12 cellular contexts compared by ENCODE assay signal in genomic region chr4:2297606-2298517, GRCh38. TPM values are rescaled to one million over a fixed set of nuclear protein-coding genes. Genes with fewer than 3 reads are reported as not detected.
DNase-seq lines count a peak whose midpoint lies in the region; ATAC-seq lines count a peak whose summit lies in the region.
"Had no signal": no experiment of that assay in that cellular context is flagged by ENCODE, and none has a peak within 500 bp of the region (broad histone marks: within the 10 kb centered on the region; RNA-seq: fewer than 3 reads in every experiment).

No MANE protein-coding gene starts in this region.

- ATAC-seq in activated CD4-positive, CD25-positive, alpha-beta regulatory T cell treated with anti-CD3 and anti-CD28 coated beads, Interleukin-2, amount 50 U/mL, for 24 hours = no peak
- ATAC-seq in stimulated activated naive B cell treated with anti-CD40 and anti-IgM and Interleukin-4, amounts not matched to agents 10 μg/mL and 1 μg/mL and 100 μg/mL, for 72 hours (replicated peaks) = peak in 1 of 2 donors; percentile 50
- ATAC-seq in HG02938 (IDR thresholded peaks at IDR 0.05; ENCODE audit: unreplicated experiment) = no peak
- no peak for ATAC-seq in HG03175 (IDR thresholded peaks at IDR 0.05; ENCODE audit: unreplicated experiment)
- ATAC-seq: gastrocnemius medialis had no signal

- peaks cover 2 to 5% (median 2%) of the 10 kb centered on the region in 3 donors for H3K27me3 Mint-ChIP-seq in immature natural killer cell (ENCODE audit: low read depth in 3 of 3)
- peaks cover under 1 to 9% of the 10 kb centered on the region in 2 donors for H3K27me3 Mint-ChIP-seq in stimulated activated naive B cell treated with anti-CD40 and anti-IgM and Interleukin-4, amounts not matched to agents 10 μg/mL and 1 μg/mL and 100 μg/mL, for 72 hours

- H3K27ac Mint-ChIP-seq in immature natural killer cell = peak overlapping the region; percentile 53 to 90 (median 80)
- H3K27ac Mint-ChIP-seq in stimulated activated naive B cell treated with anti-CD40 and anti-IgM and Interleukin-4, amounts not matched to agents 10 μg/mL and 1 μg/mL and 100 μg/mL, for 72 hours = peak overlapping the region; percentile 20

- H3K4me1 Mint-ChIP-seq in immature natural killer cell = peaks cover 20 to 22% of the 10 kb centered on the region in 2 donors
- peaks cover 0 to 9% of the 10 kb centered on the region in 2 donors for H3K4me1 Mint-ChIP-seq in stimulated activated naive B cell treated with anti-CD40 and anti-IgM and Interleukin-4, amounts not matched to agents 10 μg/mL and 1 μg/mL and 100 μg/mL, for 72 hours

- peak; percentile 29 for DNase-seq in activated CD4-positive, CD25-positive, alpha-beta regulatory T cell treated with anti-CD3 and anti-CD28 coated beads, Interleukin-2, amount 50 U/mL, for 72 hours
- DNase-seq in activated CD8-positive, alpha-beta memory T cell treated with anti-CD3 and anti-CD28 coated beads, Interleukin-2, amount 50 U/mL, for 48 hours = peak; percentile 53
- DNase-seq in immature natural killer cell = no peak
- DNase-seq in stimulated activated naive B cell treated with anti-CD40 and anti-IgM and Interleukin-4, amounts not matched to agents 10 μg/mL and 1 μg/mL and 100 μg/mL, for 72 hours = no peak
- no peak for DNase-seq in SW 1271 (lab: John Stamatoyannopoulos, UW)
- DNase-seq: activated gamma-delta T cell treated with Interleukin-2 at 50 U/mL for 16 hours; gastrocnemius medialis; NCI-H1048; stimulated activated CD4-positive, alpha-beta T cell treated with anti-CD3 and anti-CD28 coated beads, Interleukin-4, amount 100 ng/mL, for 24 hours had no signal

- H3K36me3 Mint-ChIP-seq in immature natural killer cell = peaks cover 17 to 27% (median 19%) of the 10 kb centered on the region in 3 donors
- H3K36me3 Mint-ChIP-seq in stimulated activated naive B cell treated with anti-CD40 and anti-IgM and Interleukin-4, amounts not matched to agents 10 μg/mL and 1 μg/mL and 100 μg/mL, for 72 hours = no peaks in the 10 kb centered on the region

- H3K4me3 Mint-ChIP-seq in immature natural killer cell = no peak overlapping the region
- no peak overlapping the region for H3K4me3 Mint-ChIP-seq in stimulated activated naive B cell treated with anti-CD40 and anti-IgM and Interleukin-4, amounts not matched to agents 10 μg/mL and 1 μg/mL and 100 μg/mL, for 72 hours

- H3K9me3 Mint-ChIP-seq in immature natural killer cell = peaks cover 0 to 2% (median 0%) of the 10 kb centered on the region in 6 donors
- H3K9me3 Mint-ChIP-seq in stimulated activated naive B cell treated with anti-CD40 and anti-IgM and Interleukin-4, amounts not matched to agents 10 μg/mL and 1 μg/mL and 100 μg/mL, for 72 hours = peaks cover 0 to 1% of the 10 kb centered on the region in 2 donors

RNA-seq across cellular contexts. Expression of gene MXD4, which starts 36.0 kb away (rescaled TPM):
- 10 to 100 TPM; 55.0 to 56.1 (median 55.0) TPM for polyA plus RNA-seq in immature natural killer cell

RNA-seq across cellular contexts. Expression of gene HAUS3, which starts 55.9 kb away (rescaled TPM):
- polyA plus RNA-seq in immature natural killer cell = 10 to 100 TPM; 12.8 to 21.7 (median 16.5) TPM

RNA-seq across cellular contexts. Expression of gene POLN, which starts 55.9 kb away (rescaled TPM):
- polyA plus RNA-seq in immature natural killer cell = 1 to 10 TPM in 1 of 3 donors, under 1 TPM in 1, not detected in 1; 0.41 to 1.6 TPM

Comparison
In these comparisons a context has a peak if more than half of its experiments do, and no peak if none do; other contexts are left out.
1. DNase-seq: peak in activated CD4-positive, CD25-positive, alpha-beta regulatory T cell treated with anti-CD3 and anti-CD28 coated beads, Interleukin-2, amount 50 U/mL, for 72 hours (single experiment) and activated CD8-positive, alpha-beta memory T cell treated with anti-CD3 and anti-CD28 coated beads, Interleukin-2, amount 50 U/mL, for 48 hours (single experiment); none in immature natural killer cell (0 of 3), stimulated activated naive B cell treated with anti-CD40 and anti-IgM and Interleukin-4, amounts not matched to agents 10 μg/mL and 1 μg/mL and 100 μg/mL, for 72 hours (single experiment) and SW 1271 (0 of 2).